Comparison of ENCODE assay signal across 9 cellular contexts in genomic region chr10:92822060-92822634, GRCh38. TPM values are rescaled to one million over a fixed set of nuclear protein-coding genes. Genes with fewer than 3 reads are reported as not detected.
A peak's percentile ranks its signal among the peaks of the same experiment; 100 is the strongest.
DNase-seq lines count a peak whose midpoint lies in the region; ATAC-seq and TF ChIP-seq lines count a peak whose summit lies in the region.
"Had no signal": no experiment of that assay in that cellular context is flagged by ENCODE, and none has a peak within 500 bp of the region (broad histone marks: within the 10 kb centered on the region; RNA-seq: fewer than 3 reads in every experiment).

No MANE protein-coding gene starts in this region.

- 57 to 63% (median 60%) methylated on average over 6 of the region's 6 CpGs for WGBS in psoas muscle, 3 donors

- H3K4me2 ChIP-seq in skeletal muscle satellite cell (ENCODE audit: low read length): peak overlapping the region; percentile 41

- H3K4me3 ChIP-seq in SJCRH30 (no peak overlapping the region), skeletal muscle satellite cell (ENCODE audit: low read length) (no peak overlapping the region), dorsolateral prefrontal cortex (no peak overlapping the region), psoas muscle (no peak overlapping the region)

- ATAC-seq in GM21737 (IDR thresholded peaks at IDR 0.05; ENCODE audit: unreplicated experiment): no peak
- ATAC-seq in psoas muscle: no peak

- H3K9me3 ChIP-seq in SJCRH30 (replicated peaks) (no peaks in the 10 kb centered on the region), skeletal muscle satellite cell (replicated peaks; ENCODE audit: low read length) (no peaks in the 10 kb centered on the region), psoas muscle (no peaks in the 10 kb centered on the region)

- H3K27me3 ChIP-seq in SJCRH30 (no peaks in the 10 kb centered on the region), skeletal muscle satellite cell (ENCODE audit: control insufficient read depth, insufficient read depth, low read length) (no peaks in the 10 kb centered on the region), dorsolateral prefrontal cortex (peaks cover 0 to 5% (median 0%) of the 10 kb centered on the region in 45 donors), psoas muscle (ENCODE audit: insufficient read depth in 3 of 3, low read length in 2 of 3) (peaks cover 0 to 2% (median 0%) of the 10 kb centered on the region in 3 donors)

- peak overlapping the region; percentile 22; the same call in 1 of the 2 replicates for H3K27ac ChIP-seq in SJCRH30
- H3K27ac ChIP-seq in dorsolateral prefrontal cortex: peak overlapping the region in 5 of 59 donors; percentile 5 to 15 (median 11)
- no peak overlapping the region for H3K27ac ChIP-seq in psoas muscle

- H3K9ac ChIP-seq in skeletal muscle satellite cell (ENCODE audit: low read depth, low read length): peak overlapping the region; percentile 36

- DNase-seq in H4 (ENCODE audit: low spot score): peak; percentile 83
- DNase-seq in SJCRH30: no peak
- DNase-seq in fibroblast of the conjunctiva (ENCODE audit: low read depth): peak; percentile 27
- DNase-seq in dorsolateral prefrontal cortex: no peak
- DNase-seq in psoas muscle: no peak
- DNase-seq in middle frontal gyrus (ENCODE audit: extremely low spot score, low spot score): no peak
- DNase-seq: activated CD4-positive, alpha-beta T cell treated with anti-CD3 and anti-CD28 coated beads, Interleukin-2, amount 50 U/mL, for 1 hour had no signal

- TF ChIP-seq CTCF in dorsolateral prefrontal cortex (IDR thresholded peaks at IDR 0.05 in 54 of 56, conservative IDR thresholded peaks at IDR 0.05 in 2 of 56; ENCODE audit: low read depth in 1 of 56, partially characterized antibody in 56 of 56) (no peak), psoas muscle (IDR thresholded peaks at IDR 0.05) (no peak)

- H3K36me3 ChIP-seq in SJCRH30 (no peaks in the 10 kb centered on the region), skeletal muscle satellite cell (ENCODE audit: insufficient read depth, low read length) (no peaks in the 10 kb centered on the region), psoas muscle (ENCODE audit: insufficient read depth in 1 of 2, low read depth in 1 of 2) (no peaks in the 10 kb centered on the region)

- intact Hi-C loops in dorsolateral prefrontal cortex (cut with DNase I) (no loop called here), psoas muscle (cut with DNase I) (loop anchor here (5.0 to 10.0 kb wide), 2 partner anchors 55 to 63 kb away; no protein-coding TSS in a partner anchor)

- H3K4me1 ChIP-seq in SJCRH30 (0 out of 2 replicates have a peak, but pooled peaks cover 4% of the 10 kb centered on the region), skeletal muscle satellite cell (ENCODE audit: control insufficient read depth, insufficient read depth, low read length) (peaks cover 13% of the 10 kb centered on the region), psoas muscle (no peaks in the 10 kb centered on the region)

RNA-seq across cellular contexts. Expression of gene EXOC6, which starts 26.2 kb away (rescaled TPM):
- total RNA-seq in H4 (2014; rRNA removed; shearing (Covaris generic)): 6.9 and 8.8 TPM in 2 replicates
- 5.9 and 8.0 TPM in 2 replicates for total RNA-seq in SJCRH30 (2014; rRNA removed; shearing (Covaris generic))
- 2.6 and 8.1 TPM in 2 replicates for total RNA-seq in skeletal muscle satellite cell (2012; rRNA removed)
- total RNA-seq in dorsolateral prefrontal cortex: 10 to 100 TPM; 14.7 to 38.5 (median 27.0) TPM
- total RNA-seq in psoas muscle: 10 to 100 TPM; 14.4 to 27.8 (median 21.3) TPM
- polyA plus RNA-seq in psoas muscle: 1 to 10 TPM; 7.4 to 9.1 (median 8.2) TPM

Comparison
In these comparisons a context has a peak if more than half of its experiments do, and no peak if none do; other contexts are left out.
1. DNase-seq: peak in H4 (single experiment) and fibroblast of the conjunctiva (single experiment); none in SJCRH30 (0 of 2), dorsolateral prefrontal cortex (0 of 10), psoas muscle (0 of 2) and middle frontal gyrus (single experiment).
2. intact Hi-C loops: an anchor here in psoas muscle (5.0 to 10.0 kb wide); none called in dorsolateral prefrontal cortex.